In the genomic region with DNA sequence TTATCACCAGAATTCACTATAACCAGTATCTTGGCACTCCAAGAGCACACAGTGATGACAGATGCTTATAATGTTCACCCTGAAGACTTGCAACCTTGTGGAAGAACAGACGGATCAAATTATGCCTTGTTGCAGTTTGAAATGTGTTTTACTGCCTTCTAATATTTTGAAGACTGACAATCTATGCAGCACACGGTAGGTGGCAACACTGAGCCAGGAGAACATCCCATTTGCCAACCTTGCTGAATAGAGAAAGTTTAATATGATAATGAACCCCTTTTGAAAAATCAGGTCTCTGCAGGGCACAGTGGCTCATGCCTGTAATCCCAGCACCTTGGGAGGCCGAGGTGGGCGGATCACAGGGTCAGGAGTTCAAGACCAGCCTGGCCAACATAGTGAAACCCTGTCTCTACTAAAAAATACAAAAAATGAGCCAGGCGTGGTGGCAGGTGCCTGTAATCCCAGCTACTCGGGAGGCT, we compare ENCODE assay signal across 8 cellular contexts.
DNase-seq lines count a peak whose midpoint lies in the region; ATAC-seq and TF ChIP-seq lines count a peak whose summit lies in the region.
"Not testable (repeated sequence)": the region's sequence is repeated elsewhere in the genome, so short reads cannot be mapped to it uniquely, and the experiment has no call there.

No MANE protein-coding gene starts in this region.

- intact Hi-C loops in ascending aorta (cut with DNase I) (loop anchor here (10.0 kb wide), 2 partner anchors 139 to 151 kb away; a partner anchor contains a TSS), thyroid gland (cut with DNase I) (loop anchor here (10.0 kb wide), 1 partner anchor 151 kb away; no protein-coding TSS in a partner anchor)

- not testable (repeated sequence) for H3K27me3 ChIP-seq in H7 (ENCODE audit: control insufficient read depth, insufficient read depth, low read length); ascending aorta; gastroesophageal sphincter; thyroid gland

- peak; percentile 51 for ATAC-seq in gastroesophageal sphincter

- not testable (repeated sequence) for TF ChIP-seq EP300 in gastroesophageal sphincter (IDR thresholded peaks at IDR 0.05)

- DNase-seq in DMS114 treated with DMSO at 0.1 percent for 48 hours (lab: John Stamatoyannopoulos, UW; ENCODE audit: unreplicated experiment) = peak; percentile 20
- peak; percentile 37 for DNase-seq in H7
- peak; percentile 33 for DNase-seq in NCI-H1092 treated with DMSO at 0.1 percent for 48 hours (lab: John Stamatoyannopoulos, UW)
- DNase-seq in RKO (ENCODE audit: low spot score) = peak; percentile 50
- DNase-seq in ascending aorta (ENCODE audit: low spot score in 2 of 2) = not testable (repeated sequence)
- DNase-seq in midbrain (lab: John Stamatoyannopoulos, UW) = peak; percentile 5
- peak in 1 of 2 donors; percentile 39 for DNase-seq in thyroid gland

- TF ChIP-seq CTCF in ascending aorta (IDR thresholded peaks at IDR 0.05) (peak in 2 of 3 experiments; percentile 46 to 72), gastroesophageal sphincter (IDR thresholded peaks at IDR 0.05) (peak; percentile 33 to 64 (median 50)), thyroid gland (IDR thresholded peaks at IDR 0.05) (peak in 5 of 6 experiments; percentile 13 to 69 (median 62))

- TF ChIP-seq POLR2A in gastroesophageal sphincter (IDR thresholded peaks at IDR 0.05); thyroid gland (IDR thresholded peaks at IDR 0.05): not testable (repeated sequence)

- not testable (repeated sequence) for H3K27ac ChIP-seq in ascending aorta
- H3K27ac ChIP-seq in gastroesophageal sphincter (peak overlapping the region in 1 of 4 donors; percentile 57), thyroid gland (peak overlapping the region in 1 of 3 donors; percentile 64)

- H3K36me3 ChIP-seq in H7 (replicated peaks; ENCODE audit: control insufficient read depth, insufficient read depth, low read length); ascending aorta; gastroesophageal sphincter; thyroid gland: not testable (repeated sequence)

- not testable (repeated sequence) for H3K4me1 ChIP-seq in ascending aorta
- H3K4me1 ChIP-seq in gastroesophageal sphincter (peaks cover 0 to 45% (median 0%) of the 10 kb centered on the region in 3 donors), thyroid gland (peaks cover 16 to 38% of the 10 kb centered on the region in 2 donors)

- H3K9me3 ChIP-seq in ascending aorta, gastroesophageal sphincter, thyroid gland: not testable (repeated sequence)

- H3K4me3 ChIP-seq in H7 (ENCODE audit: insufficient read depth, low read depth, low read length); ascending aorta; gastroesophageal sphincter; thyroid gland (replicated peaks in 1 of 3): not testable (repeated sequence)

- 34 to 35% methylated on average over 4 to 6 of the region's 6 CpGs for WGBS in gastroesophageal sphincter (ENCODE audit: low coverage in 1 of 2), 2 donors
- 48 to 55% methylated on average over 6 of the region's 6 CpGs for WGBS in thyroid gland, 2 donors
